ENCODE assay signal across 23 cellular contexts in the genomic region with DNA sequence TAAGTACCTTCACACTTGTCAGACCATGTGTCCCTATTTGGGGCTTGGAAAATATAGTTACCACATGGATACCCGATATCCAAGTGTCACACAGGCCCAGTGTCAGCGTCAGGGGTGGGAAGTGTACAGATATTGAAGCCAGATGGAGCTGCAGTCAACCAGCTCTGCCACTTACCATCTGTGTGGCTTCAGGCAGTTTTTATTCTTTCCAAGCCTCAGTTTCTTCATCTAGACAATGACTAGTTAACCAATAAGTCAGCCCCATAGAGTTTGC.
"Had no signal": no experiment of that assay in that cellular context is flagged by ENCODE, and none has a peak within 500 bp of the region (broad histone marks: within the 10 kb centered on the region; RNA-seq: fewer than 3 reads in every experiment).

No MANE protein-coding gene starts in this region.

- H3K27me3 ChIP-seq: suprapubic skin, tibial artery, upper lobe of right lung had no signal

- H3K9me3 Mint-ChIP-seq: activated T-cell treated with anti-CD3 and anti-CD28 coated beads, Interleukin-2, amount 50 U/mL, for 4 hours; immature natural killer cell had no signal

- H3K27ac Mint-ChIP-seq: activated B cell treated with CpG ODN at 0.5 μM for 24 hours; activated CD8-positive, alpha-beta T cell treated with anti-CD3 and anti-CD28 coated beads for 36 hours; immature natural killer cell; natural killer cell treated with Interleukin-12 subunit alpha and Interleukin-12 subunit beta and Interleukin-15 and Interleukin-18, amount 100 ng/mL, for 72 hours had no signal

- H3K4me3 Mint-ChIP-seq: activated B cell treated with CpG ODN at 0.5 μM for 24 hours; activated CD8-positive, alpha-beta T cell treated with anti-CD3 and anti-CD28 coated beads for 36 hours; activated T-cell treated with anti-CD3 and anti-CD28 coated beads, Interleukin-2, amount 50 U/mL, for 4 hours; activated T-helper 17 cell treated with anti-CD3 and anti-CD28 coated beads, Interleukin-2, amount 50 U/mL, for 72 hours; immature natural killer cell; natural killer cell treated with Interleukin-12 subunit alpha and Interleukin-12 subunit beta and Interleukin-15 and Interleukin-18, amount 100 ng/mL, for 72 hours had no signal

- H3K27ac ChIP-seq: spleen, suprapubic skin, tibial artery, upper lobe of right lung had no signal

- DNase-seq: activated B cell treated with CpG ODN at 0.5 μM for 24 hours; activated CD4-positive, alpha-beta T cell treated with anti-CD3 and anti-CD28 coated beads, Interleukin-2, amount 50 U/mL, for 1 hour; activated CD8-positive, alpha-beta T cell treated with anti-CD3 and anti-CD28 coated beads for 36 hours; activated gamma-delta T cell treated with Interleukin-2 at 50 U/mL for 16 hours; activated naive CD4-positive, alpha-beta T cell treated with anti-CD3 and anti-CD28 coated beads, Interleukin-2, amount 50 U/mL, for 16 hours; activated T-cell treated with anti-CD3 and anti-CD28 coated beads, Interleukin-2, amount 50 U/mL, for 4 hours; amniotic stem cell; central memory CD4-positive, alpha-beta T cell; head of caudate nucleus; hypothalamus; immature natural killer cell; kidney; mesendoderm; retina; spleen; stimulated activated naive CD4-positive, alpha-beta T cell; tibial artery; upper lobe of right lung had no signal

- H3K27me3 Mint-ChIP-seq: activated B cell treated with CpG ODN at 0.5 μM for 24 hours had no signal

- FAIRE-seq: endothelial cell of umbilical vein, kidney had no signal

- H3K9me3 ChIP-seq: suprapubic skin, upper lobe of right lung had no signal

- H3K36me3 Mint-ChIP-seq: immature natural killer cell had no signal

- ATAC-seq: activated CD8-positive, alpha-beta T cell treated with anti-CD3 and anti-CD28 coated beads for 36 hours; activated T-cell treated with anti-CD3 and anti-CD28 coated beads, Interleukin-2, amount 50 U/mL, for 4 hours; activated T-helper 17 cell treated with anti-CD3 and anti-CD28 coated beads, Interleukin-2, amount 50 U/mL, for 72 hours; natural killer cell treated with Interleukin-12 subunit alpha and Interleukin-12 subunit beta and Interleukin-15 and Interleukin-18, amount 100 ng/mL, for 72 hours; upper lobe of right lung had no signal

- H3K36me3 ChIP-seq: spleen, suprapubic skin, tibial artery, upper lobe of right lung had no signal

- H3K4me3 ChIP-seq: lung, spleen, suprapubic skin, tibial artery, upper lobe of right lung had no signal
